In genomic region chr3:152205097-152205593, GRCh38 we compare ENCODE assay signal across 8 cellular contexts.
DNase-seq lines count a peak whose midpoint lies in the region; ATAC-seq and TF ChIP-seq lines count a peak whose summit lies in the region.

No MANE protein-coding gene starts in this region.

- H3K27ac ChIP-seq in SU-DHL-6 (ENCODE audit: low read depth, low read length) (peak overlapping the region; percentile 96), muscle layer of colon (ENCODE audit: low read depth, low read length) (peak overlapping the region; percentile 56)

- no peaks in the 10 kb centered on the region for H3K27me3 Mint-ChIP-seq in osteocyte (ENCODE audit: unreplicated experiment)

- H3K4me1 ChIP-seq in muscle layer of colon (ENCODE audit: insufficient read depth, low read length) = peaks cover 36% of the 10 kb centered on the region

- peak overlapping the region; percentile 25 for H2AFZ ChIP-seq in SU-DHL-6 (ENCODE audit: low read depth, low read length, severe bottlenecking)

- H3K27ac Mint-ChIP-seq in osteocyte (ENCODE audit: unreplicated experiment) = no peak overlapping the region

- H3K79me2 ChIP-seq in SU-DHL-6 (ENCODE audit: insufficient read depth, low read length) = peaks cover 9% of the 10 kb centered on the region; the same call in 1 of the 2 replicates

- peaks cover 21% of the 10 kb centered on the region for H3K4me1 Mint-ChIP-seq in osteocyte (ENCODE audit: unreplicated experiment)

- peaks cover 35% of the 10 kb centered on the region for H3F3A ChIP-seq in SU-DHL-6 (ENCODE audit: insufficient read depth)

- H3K27me3 ChIP-seq in SU-DHL-6 (ENCODE audit: low read length) = no peaks in the 10 kb centered on the region
- H3K27me3 ChIP-seq in muscle layer of colon (ENCODE audit: control insufficient read depth in 1 of 2, insufficient read depth in 2 of 2, low read length in 2 of 2) = no peaks in the 10 kb centered on the region

- H4K20me1 ChIP-seq in SU-DHL-6 (ENCODE audit: low read depth, low read length) = no peaks in the 10 kb centered on the region

- no peaks in the 10 kb centered on the region for H3K9me3 ChIP-seq in SU-DHL-6 (ENCODE audit: insufficient read depth, low read length)
- H3K9me3 ChIP-seq in muscle layer of colon (ENCODE audit: low read length) = no peaks in the 10 kb centered on the region

- in situ Hi-C loops in ACHN (cut with HindIII; ENCODE audit: low pct_ligation_motif_present, low pct_unique_long_range_greater_than_20kb, low sequenced_read_pairs) = no loop called here

- H3K4me3 ChIP-seq in SU-DHL-6 (ENCODE audit: insufficient read depth, low read length, poor library complexity, severe bottlenecking) (peak overlapping the region; percentile 49), muscle layer of colon (ENCODE audit: low read depth in 1 of 2, low read length in 2 of 2) (peak overlapping the region; percentile 40 to 58)

- H3K9ac ChIP-seq in SU-DHL-6 (ENCODE audit: low read length) (peak overlapping the region; percentile 56), muscle layer of colon (ENCODE audit: low read length) (peak overlapping the region; percentile 92)

- no peaks in the 10 kb centered on the region for H3K9me2 ChIP-seq in SU-DHL-6 (replicated peaks; ENCODE audit: insufficient read depth, low read length)

- no peaks in the 10 kb centered on the region for H3K9me3 Mint-ChIP-seq in osteocyte (ENCODE audit: unreplicated experiment)

- DNase-seq in ACHN = no peak
- no peak for DNase-seq in 8988T
- no peak for DNase-seq in osteocyte (ENCODE audit: extremely low spot score, unreplicated experiment)

- ATAC-seq in GM18502 (IDR thresholded peaks at IDR 0.05; ENCODE audit: poor library complexity, unreplicated experiment) = peak; percentile 49
- peak; percentile 41 for ATAC-seq in HG02870 (IDR thresholded peaks at IDR 0.05; ENCODE audit: unreplicated experiment)
- ATAC-seq in HG02840 (IDR thresholded peaks at IDR 0.05; ENCODE audit: low FRiP score, unreplicated experiment) = no peak

- no peak overlapping the region for H3K4me3 Mint-ChIP-seq in osteocyte (ENCODE audit: unreplicated experiment)

- peak overlapping the region; percentile 99 for H3K4me2 ChIP-seq in SU-DHL-6 (ENCODE audit: low read depth, low read length, poor library complexity, severe bottlenecking)

- H3K36me3 ChIP-seq in SU-DHL-6 (ENCODE audit: low read length) (no peaks in the 10 kb centered on the region), muscle layer of colon (ENCODE audit: insufficient read depth, low read length) (no peaks in the 10 kb centered on the region)

- H3K36me3 Mint-ChIP-seq in osteocyte (ENCODE audit: unreplicated experiment) = peaks cover 4% of the 10 kb centered on the region

- no peak for TF ChIP-seq CTCF in SU-DHL-6 (IDR thresholded peaks at IDR 0.05; ENCODE audit: insufficient read depth, low read length, poor library complexity, severe bottlenecking)
- TF ChIP-seq CTCF in osteocyte (IDR thresholded peaks at IDR 0.05) = no peak
